16 cellular contexts compared by ENCODE assay signal in genomic region chr16:17155480-17155879, GRCh38.
"Had no signal": no experiment of that assay in that cellular context is flagged by ENCODE, and none has a peak within 500 bp of the region (broad histone marks: within the 10 kb centered on the region; RNA-seq: fewer than 3 reads in every experiment).

No MANE protein-coding gene starts in this region.

- H3K9me3 Mint-ChIP-seq: stimulated activated naive B cell treated with anti-CD40 and anti-IgM and Interleukin-4, amounts not matched to agents 10 μg/mL and 1 μg/mL and 100 μg/mL, for 72 hours; stimulated activated naive CD8-positive, alpha-beta T cell treated with anti-CD3 and anti-CD28 coated beads, Interleukin-15, amount 100 ng/mL, for 72 hours had no signal

- DNase-seq: cerebellar nuclear complex; dermis blood vessel endothelial cell; foreskin melanocyte; hippocampal formation; left colon; mammary epithelial cell; midbrain; posterior cingulate gyrus; spleen; stimulated activated CD4-positive, alpha-beta T cell treated with anti-CD3 and anti-CD28 coated beads, Interleukin-15, amount 100 ng/mL, for 24 hours; stimulated activated CD4-positive, alpha-beta T cell treated with anti-CD3 and anti-CD28 coated beads, Interleukin-1b, Interleukin-23, amount 100 ng/mL, for 48 hours; stimulated activated CD4-positive, alpha-beta T cell treated with anti-CD3 and anti-CD28 coated beads, Interleukin-4, amount 100 ng/mL, for 24 hours; stimulated activated naive B cell treated with anti-CD40 and anti-IgM and Interleukin-4, amounts not matched to agents 10 μg/mL and 1 μg/mL and 100 μg/mL, for 72 hours; stimulated activated naive CD8-positive, alpha-beta T cell treated with anti-CD3 and anti-CD28 coated beads, Interleukin-15, amount 100 ng/mL, for 72 hours; transverse colon had no signal

- FAIRE-seq: colon had no signal

- H3K4me1 Mint-ChIP-seq: stimulated activated naive CD8-positive, alpha-beta T cell treated with anti-CD3 and anti-CD28 coated beads, Interleukin-15, amount 100 ng/mL, for 72 hours had no signal

- H3K4me3 Mint-ChIP-seq: stimulated activated naive B cell treated with anti-CD40 and anti-IgM and Interleukin-4, amounts not matched to agents 10 μg/mL and 1 μg/mL and 100 μg/mL, for 72 hours; stimulated activated naive CD8-positive, alpha-beta T cell treated with anti-CD3 and anti-CD28 coated beads, Interleukin-15, amount 100 ng/mL, for 72 hours had no signal

- ATAC-seq: left colon; stimulated activated naive CD8-positive, alpha-beta T cell treated with anti-CD3 and anti-CD28 coated beads, Interleukin-15, amount 100 ng/mL, for 72 hours had no signal

- H3K27me3 Mint-ChIP-seq: stimulated activated naive B cell treated with anti-CD40 and anti-IgM and Interleukin-4, amounts not matched to agents 10 μg/mL and 1 μg/mL and 100 μg/mL, for 72 hours; stimulated activated naive CD8-positive, alpha-beta T cell treated with anti-CD3 and anti-CD28 coated beads, Interleukin-15, amount 100 ng/mL, for 72 hours had no signal
